In genomic region chr7:155299539-155300202, GRCh38 we compare ENCODE assay signal across 8 cellular contexts. TPM values are rescaled to one million over a fixed set of nuclear protein-coding genes. Genes with fewer than 3 reads are reported as not detected.
DNase-seq lines count a peak whose midpoint lies in the region; ATAC-seq and TF ChIP-seq lines count a peak whose summit lies in the region.

No MANE protein-coding gene starts in this region.

- H3K9me3 Mint-ChIP-seq in activated CD4-positive, alpha-beta T cell treated with anti-CD3 and anti-CD28 coated beads for 36 hours (ENCODE audit: low read depth) = no peaks in the 10 kb centered on the region
- no peaks in the 10 kb centered on the region for H3K9me3 Mint-ChIP-seq in natural killer cell treated with Interleukin-12 subunit alpha and Interleukin-12 subunit beta and Interleukin-15 and Interleukin-18, amount 100 ng/mL, for 72 hours

- peak; percentile 35 for DNase-seq in activated CD4-positive, alpha-beta T cell treated with anti-CD3 and anti-CD28 coated beads for 36 hours
- no peak for DNase-seq in activated CD4-positive, alpha-beta T cell treated with anti-CD3 and anti-CD28 coated beads, Interleukin-2, amount 50 U/mL, for 4 hours
- no peak for DNase-seq in RWPE2 (ENCODE audit: low spot score)
- peak in 1 of 10 donors; percentile 28 for DNase-seq in dorsolateral prefrontal cortex
- DNase-seq in natural killer cell treated with Interleukin-12 subunit alpha and Interleukin-12 subunit beta and Interleukin-15 and Interleukin-18, amount 100 ng/mL, for 72 hours (ENCODE audit: low spot score) = no peak
- no peak for DNase-seq in epidermal melanocyte (ENCODE audit: insufficient read length, low spot score)
- DNase-seq in HuH-7 (ENCODE audit: low spot score) = no peak

- peak overlapping the region; percentile 93 for H3K27ac Mint-ChIP-seq in activated CD4-positive, alpha-beta T cell treated with anti-CD3 and anti-CD28 coated beads for 36 hours
- peak overlapping the region; percentile 80 to 95 for H3K27ac Mint-ChIP-seq in natural killer cell treated with Interleukin-12 subunit alpha and Interleukin-12 subunit beta and Interleukin-15 and Interleukin-18, amount 100 ng/mL, for 72 hours

- TF ChIP-seq CTCF in RWPE2 (IDR thresholded peaks at IDR 0.05; ENCODE audit: poor library complexity, severe bottlenecking) = no peak
- no peak for TF ChIP-seq CTCF in dorsolateral prefrontal cortex (IDR thresholded peaks at IDR 0.05 in 54 of 56, conservative IDR thresholded peaks at IDR 0.05 in 2 of 56; ENCODE audit: low read depth in 1 of 56, partially characterized antibody in 56 of 56)

- intact Hi-C loops in activated CD4-positive, alpha-beta T cell treated with anti-CD3 and anti-CD28 coated beads for 36 hours (cut with DNase I, micrococcal nuclease) = loop anchor here (1.0 to 2.0 kb wide), 6 partner anchors 94 to 1839 kb away; partner anchors contain the start of genes PAXIP1 (in 1 of the 2) and UBE3C (in 1 of the 2)
- intact Hi-C loops in dorsolateral prefrontal cortex (cut with DNase I) = loop anchor here (5.0 to 10.0 kb wide), 7 partner anchors 43 to 387 kb away; partner anchors contain the start of genes PAXIP1 (in 2 of the 2), EN2 (in 1 of the 2) and RBM33 (in 1 of the 2)

- peak overlapping the region; percentile 96 for H3K4me3 Mint-ChIP-seq in activated CD4-positive, alpha-beta T cell treated with anti-CD3 and anti-CD28 coated beads for 36 hours
- H3K4me3 Mint-ChIP-seq in natural killer cell treated with Interleukin-12 subunit alpha and Interleukin-12 subunit beta and Interleukin-15 and Interleukin-18, amount 100 ng/mL, for 72 hours = peak overlapping the region; percentile 90

- peaks cover 38% of the 10 kb centered on the region for H3K4me1 Mint-ChIP-seq in activated CD4-positive, alpha-beta T cell treated with anti-CD3 and anti-CD28 coated beads for 36 hours
- H3K4me1 Mint-ChIP-seq in natural killer cell treated with Interleukin-12 subunit alpha and Interleukin-12 subunit beta and Interleukin-15 and Interleukin-18, amount 100 ng/mL, for 72 hours (ENCODE audit: low read depth in 2 of 2) = peaks cover 38 to 41% of the 10 kb centered on the region in 2 donors

- H3K9me3 ChIP-seq in RWPE2 (ENCODE audit: severe bottlenecking) = no peaks in the 10 kb centered on the region

- H3K4me3 ChIP-seq in RWPE2 (ENCODE audit: severe bottlenecking) (peak overlapping the region; percentile 91), dorsolateral prefrontal cortex (peak overlapping the region; percentile 74 to 100 (median 93))

- H3K4me1 ChIP-seq in RWPE2 (ENCODE audit: insufficient read depth, poor library complexity, severe bottlenecking) = peaks cover 42% of the 10 kb centered on the region

- no peak for ATAC-seq in activated CD4-positive, alpha-beta T cell treated with anti-CD3 and anti-CD28 coated beads for 36 hours
- no peak for ATAC-seq in RWPE2 (ENCODE audit: low read depth)
- no peak for ATAC-seq in natural killer cell treated with Interleukin-12 subunit alpha and Interleukin-12 subunit beta and Interleukin-15 and Interleukin-18, amount 100 ng/mL, for 72 hours
- no peak for ATAC-seq in GM21515 (IDR thresholded peaks at IDR 0.05; ENCODE audit: unreplicated experiment)

- H3K27me3 Mint-ChIP-seq in activated CD4-positive, alpha-beta T cell treated with anti-CD3 and anti-CD28 coated beads for 36 hours = no peaks in the 10 kb centered on the region
- no peaks in the 10 kb centered on the region for H3K27me3 Mint-ChIP-seq in natural killer cell treated with Interleukin-12 subunit alpha and Interleukin-12 subunit beta and Interleukin-15 and Interleukin-18, amount 100 ng/mL, for 72 hours

- CTCF ChIA-PET in activated CD4-positive, alpha-beta T cell treated with anti-CD3 and anti-CD28 coated beads for 36 hours (lab: Charles Lee) = interaction anchor here (0.5 to 2.7 kb wide), 6 partner anchors 45 to 372 kb away, joined by 3 to 10 read pairs (median 6); no protein-coding TSS in a partner anchor

- H3K27ac ChIP-seq in RWPE2 (ENCODE audit: poor library complexity, severe bottlenecking) (peak overlapping the region; percentile 94), dorsolateral prefrontal cortex (peak overlapping the region; percentile 29 to 100 (median 99))

- H3K36me3 Mint-ChIP-seq in activated CD4-positive, alpha-beta T cell treated with anti-CD3 and anti-CD28 coated beads for 36 hours (ENCODE audit: low read depth) = peaks cover 60% of the 10 kb centered on the region
- H3K36me3 Mint-ChIP-seq in natural killer cell treated with Interleukin-12 subunit alpha and Interleukin-12 subunit beta and Interleukin-15 and Interleukin-18, amount 100 ng/mL, for 72 hours = peaks cover 14% of the 10 kb centered on the region

- H3K27me3 ChIP-seq in RWPE2 (ENCODE audit: insufficient read depth, poor library complexity, severe bottlenecking) = no peaks in the 10 kb centered on the region
- no peaks in the 10 kb centered on the region for H3K27me3 ChIP-seq in dorsolateral prefrontal cortex

- H3K36me3 ChIP-seq in RWPE2 (ENCODE audit: low read depth) = peaks cover 65% of the 10 kb centered on the region

- POLR2A ChIA-PET in activated CD4-positive, alpha-beta T cell treated with anti-CD3 and anti-CD28 coated beads for 36 hours (lab: Charles Lee) = interaction anchor here (1.1 to 4.3 kb wide), 4 partner anchors 8 to 296 kb away, joined by 3 to 43 read pairs (median 9); partner anchors contain the start of gene PAXIP1

RNA-seq across cellular contexts. Expression of gene INSIG1, which starts 2.0 kb away (rescaled TPM):
- 100 to 1,000 TPM; 100 to 110 TPM for total RNA-seq in activated CD4-positive, alpha-beta T cell treated with anti-CD3 and anti-CD28 coated beads for 36 hours
- 100 to 1,000 TPM in 2 of 120 experiments, 10 to 100 TPM in 118; 24.8 to 174 (median 47.9) TPM for total RNA-seq in dorsolateral prefrontal cortex
- 100 to 1,000 TPM in 1 of 2 donors, 10 to 100 TPM in 1; 88.1 to 120 TPM for total RNA-seq in natural killer cell treated with Interleukin-12 subunit alpha and Interleukin-12 subunit beta and Interleukin-15 and Interleukin-18, amount 100 ng/mL, for 72 hours
